ENCODE assay signal across 9 cellular contexts in the genomic region with DNA sequence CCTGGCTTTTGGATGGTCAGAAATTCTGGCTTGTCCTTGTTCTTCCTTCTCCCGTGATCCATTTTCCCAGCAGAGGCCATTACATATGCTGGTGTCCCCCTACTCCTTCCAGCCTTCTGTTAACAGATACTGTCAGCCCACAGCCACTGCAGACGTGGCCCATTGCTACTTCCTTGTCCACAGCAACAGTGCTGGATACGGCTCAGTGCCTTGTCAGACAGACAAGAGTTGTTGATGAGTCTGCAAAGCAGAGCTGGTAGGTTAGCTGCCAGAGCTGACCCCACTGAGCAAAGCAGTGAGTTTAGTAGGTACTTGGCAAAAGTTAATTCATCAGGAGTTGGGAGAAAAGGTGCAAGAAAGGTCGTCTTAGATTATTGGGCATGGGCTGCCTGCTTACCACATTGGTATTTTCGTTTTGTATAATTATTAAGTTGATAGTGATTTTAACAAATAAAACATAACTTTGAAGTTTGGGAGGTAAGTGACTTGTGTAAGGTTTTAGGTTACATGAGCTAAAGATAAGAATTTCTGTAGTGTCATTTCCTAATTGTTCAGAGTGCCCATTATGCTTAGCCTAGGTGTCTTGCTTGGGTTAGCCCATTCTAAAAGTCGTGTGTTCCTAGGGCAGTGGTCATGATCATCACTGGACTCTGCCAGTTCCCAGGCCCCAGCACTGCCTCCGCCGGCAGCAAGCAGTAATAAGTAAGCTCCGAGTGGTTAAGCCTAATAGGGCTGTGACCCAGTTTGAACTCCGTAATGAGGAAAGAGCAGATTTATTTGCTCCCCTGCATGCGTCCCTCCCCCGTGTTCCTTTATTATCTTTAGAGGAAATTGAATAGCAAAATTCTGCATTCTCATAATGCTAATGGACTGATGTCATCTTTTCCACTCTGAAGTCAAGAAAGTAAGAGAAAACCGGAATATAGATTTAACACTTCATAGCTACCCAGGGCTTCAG.
DNase-seq lines count a peak whose midpoint lies in the region; ATAC-seq and TF ChIP-seq lines count a peak whose summit lies in the region.
"Had no signal": no experiment of that assay in that cellular context is flagged by ENCODE, and none has a peak within 500 bp of the region (broad histone marks: within the 10 kb centered on the region; RNA-seq: fewer than 3 reads in every experiment).

No MANE protein-coding gene starts in this region.

- peaks cover 5% of the 10 kb centered on the region for H3K27me3 Mint-ChIP-seq in nephron progenitor cell (ENCODE audit: low read depth, poor library complexity)
- H3K27me3 Mint-ChIP-seq: activated CD8-positive, alpha-beta T cell treated with anti-CD3 and anti-CD28 coated beads for 36 hours had no signal

- no peaks in the 10 kb centered on the region for H3K9me3 Mint-ChIP-seq in nephron progenitor cell
- H3K9me3 Mint-ChIP-seq: activated CD8-positive, alpha-beta T cell treated with anti-CD3 and anti-CD28 coated beads for 36 hours had no signal

- ATAC-seq in esophagus mucosa (peak; percentile 36), HG02759 (IDR thresholded peaks at IDR 0.05; ENCODE audit: unreplicated experiment) (no peak)
- ATAC-seq: activated CD8-positive, alpha-beta T cell treated with anti-CD3 and anti-CD28 coated beads for 36 hours had no signal

- DNase-seq in AG09319 (ENCODE audit: extremely low read depth, low read depth) (peak; percentile 80), NCI-H526 (lab: John Stamatoyannopoulos, UW) (peak; percentile 48 to 60), nephron progenitor cell (peak; percentile 41), NCI-H1436 (lab: John Stamatoyannopoulos, UW) (no peak), CD1c-positive myeloid dendritic cell (ENCODE audit: extremely low spot score) (no peak)
- DNase-seq in activated naive CD4-positive, alpha-beta T cell treated with Interleukin-2 at 50 U/mL for 16 hours: no peak
- DNase-seq: activated CD8-positive, alpha-beta T cell treated with anti-CD3 and anti-CD28 coated beads for 36 hours had no signal

- H3K4me1 Mint-ChIP-seq in nephron progenitor cell: peaks cover 76% of the 10 kb centered on the region

- H3K27ac Mint-ChIP-seq in nephron progenitor cell: peak overlapping the region; percentile 20
- H3K27ac Mint-ChIP-seq: activated CD8-positive, alpha-beta T cell treated with anti-CD3 and anti-CD28 coated beads for 36 hours had no signal

- peaks cover 22% of the 10 kb centered on the region for H3K36me3 Mint-ChIP-seq in nephron progenitor cell (ENCODE audit: low read depth)

- TF ChIP-seq CTCF in AG09319 (IDR thresholded peaks at IDR 0.05; ENCODE audit: low read depth, low read length): peak; percentile 40
- TF ChIP-seq CTCF in nephron progenitor cell (IDR thresholded peaks at IDR 0.05): no peak

- peak overlapping the region; percentile 3 for H3K4me3 Mint-ChIP-seq in nephron progenitor cell
- H3K4me3 Mint-ChIP-seq: activated CD8-positive, alpha-beta T cell treated with anti-CD3 and anti-CD28 coated beads for 36 hours had no signal

Comparison
In these comparisons a context has a peak if more than half of its experiments do, and no peak if none do; other contexts are left out.
1. DNase-seq: peak in AG09319 (single experiment), NCI-H526 (2 of 2) and nephron progenitor cell (single experiment); none in NCI-H1436 (single experiment), CD1c-positive myeloid dendritic cell (single experiment) and activated naive CD4-positive, alpha-beta T cell treated with Interleukin-2 at 50 U/mL for 16 hours (single experiment).